Comparison of ENCODE assay signal across 14 cellular contexts in genomic region chr15:41955807-41956525, GRCh38. TPM values are rescaled to one million over a fixed set of nuclear protein-coding genes. Genes with fewer than 3 reads are reported as not detected.
DNase-seq lines count a peak whose midpoint lies in the region; FAIRE-seq and TF ChIP-seq lines count a peak whose summit lies in the region.
"Had no signal": no experiment of that assay in that cellular context is flagged by ENCODE, and none has a peak within 500 bp of the region (broad histone marks: within the 10 kb centered on the region; RNA-seq: fewer than 3 reads in every experiment).

No MANE protein-coding gene starts in this region.

- DNase-seq in AG10803 (ENCODE audit: low read depth) (peak; percentile 39), WERI-Rb-1 (peak; percentile 52), left ventricle myocardium inferior (no peak), nephron progenitor cell (peak; percentile 26), H54 (ENCODE audit: insufficient read length, low spot score) (no peak), putamen (ENCODE audit: low spot score) (no peak), dorsolateral prefrontal cortex (no peak)
- DNase-seq in activated CD4-positive, alpha-beta T cell treated with anti-CD3 and anti-CD28 coated beads, Interleukin-2, amount 50 U/mL, for 4 hours, result no peak
- DNase-seq: activated CD8-positive, alpha-beta T cell treated with anti-CD3 and anti-CD28 coated beads for 36 hours; caudate nucleus; DMS79; stimulated activated CD4-positive, alpha-beta T cell treated with anti-CD3 and anti-CD28 coated beads, Interleukin-12 subunit alpha, Interleukin-12 subunit beta, amount 100 ng/mL, for 4 hours had no signal

- H3K4me3 ChIP-seq in AG10803 (ENCODE audit: low read length), result peak overlapping the region; percentile 39
- H3K4me3 ChIP-seq in WERI-Rb-1 (ENCODE audit: low read depth, low read length), result no peak overlapping the region
- H3K4me3 ChIP-seq in left ventricle myocardium inferior, result peak overlapping the region; percentile 26
- no peak overlapping the region for H3K4me3 ChIP-seq in dorsolateral prefrontal cortex

- no peak for TF ChIP-seq POLR2A in H54 (IDR thresholded peaks at IDR 0.05; ENCODE audit: low read depth, low read length)

- H3K4me1 ChIP-seq in left ventricle myocardium inferior, result peaks cover 87% of the 10 kb centered on the region

- H3K27me3 Mint-ChIP-seq in nephron progenitor cell (ENCODE audit: low read depth, poor library complexity), result no peaks in the 10 kb centered on the region
- H3K27me3 Mint-ChIP-seq: activated CD8-positive, alpha-beta T cell treated with anti-CD3 and anti-CD28 coated beads for 36 hours had no signal

- H3K36me3 Mint-ChIP-seq in nephron progenitor cell (ENCODE audit: low read depth), result peaks cover 21% of the 10 kb centered on the region

- intact Hi-C loops in left ventricle myocardium inferior (cut with micrococcal nuclease), result no loop called here
- intact Hi-C loops in dorsolateral prefrontal cortex (cut with DNase I), result no loop called here

- peak overlapping the region; percentile 52 for H3K4me3 Mint-ChIP-seq in nephron progenitor cell
- H3K4me3 Mint-ChIP-seq: activated CD8-positive, alpha-beta T cell treated with anti-CD3 and anti-CD28 coated beads for 36 hours had no signal

- TF ChIP-seq CTCF in AG10803 (conservative IDR thresholded peaks at IDR 0.05; ENCODE audit: low read length) (peak; percentile 15), WERI-Rb-1 (IDR thresholded peaks at IDR 0.05; ENCODE audit: low read depth, low read length) (peak; percentile 46; the same call in 1 of the 2 replicates), left ventricle myocardium inferior (IDR thresholded peaks at IDR 0.05; ENCODE audit: borderline replicate concordance) (peak; percentile 28), nephron progenitor cell (IDR thresholded peaks at IDR 0.05) (no peak), dorsolateral prefrontal cortex (IDR thresholded peaks at IDR 0.05 in 54 of 56, conservative IDR thresholded peaks at IDR 0.05 in 2 of 56; ENCODE audit: low read depth in 1 of 56, partially characterized antibody in 56 of 56) (no peak)

- peaks cover under 1% of the 10 kb centered on the region for H3K9me3 Mint-ChIP-seq in nephron progenitor cell
- H3K9me3 Mint-ChIP-seq: activated CD8-positive, alpha-beta T cell treated with anti-CD3 and anti-CD28 coated beads for 36 hours; nephron had no signal

- peaks cover 38% of the 10 kb centered on the region for H3K4me1 Mint-ChIP-seq in nephron progenitor cell

- peaks cover 5% of the 10 kb centered on the region; the same call in 1 of the 2 replicates for H3K36me3 ChIP-seq in WERI-Rb-1
- H3K36me3 ChIP-seq in left ventricle myocardium inferior, result peaks cover 21% of the 10 kb centered on the region

- H3K27ac ChIP-seq in WERI-Rb-1 (no peak overlapping the region), left ventricle myocardium inferior (replicated peaks) (peak overlapping the region; percentile 87), dorsolateral prefrontal cortex (no peak overlapping the region)

- no peaks in the 10 kb centered on the region for H3K27me3 ChIP-seq in WERI-Rb-1 (ENCODE audit: insufficient read depth, low read depth, severe bottlenecking)
- no peaks in the 10 kb centered on the region for H3K27me3 ChIP-seq in left ventricle myocardium inferior (ENCODE audit: low read depth)
- H3K27me3 ChIP-seq in dorsolateral prefrontal cortex, result no peaks in the 10 kb centered on the region

- H3K27ac Mint-ChIP-seq in nephron progenitor cell, result peak overlapping the region; percentile 59
- H3K27ac Mint-ChIP-seq: activated CD8-positive, alpha-beta T cell treated with anti-CD3 and anti-CD28 coated beads for 36 hours had no signal

- H3K9me3 ChIP-seq in WERI-Rb-1 (ENCODE audit: severe bottlenecking), result no peaks in the 10 kb centered on the region
- no peaks in the 10 kb centered on the region for H3K9me3 ChIP-seq in left ventricle myocardium inferior (replicated peaks)

- no peak for FAIRE-seq in H54 (lab: Jason Lieb, UNC)
- FAIRE-seq: GM19239 had no signal

RNA-seq across cellular contexts. Expression of gene EHD4, which starts 16.4 kb away (rescaled TPM):
- total RNA-seq in left ventricle myocardium inferior, result 46.4 TPM
- 10 to 100 TPM in 1 of 120 experiments, 1 to 10 TPM in 119; 3.6 to 11.6 (median 6.1) TPM for total RNA-seq in dorsolateral prefrontal cortex

Comparison
In these comparisons a context has a peak if more than half of its experiments do, and no peak if none do; other contexts are left out.
1. DNase-seq: peak in AG10803 (single experiment), WERI-Rb-1 (single experiment) and nephron progenitor cell (single experiment); none in left ventricle myocardium inferior (single experiment), H54 (single experiment), putamen (single experiment), activated CD4-positive, alpha-beta T cell treated with anti-CD3 and anti-CD28 coated beads, Interleukin-2, amount 50 U/mL, for 4 hours (0 of 2) and dorsolateral prefrontal cortex (0 of 10).
2. H3K4me3 ChIP-seq: peak in AG10803 (single experiment) and left ventricle myocardium inferior (single experiment); none in WERI-Rb-1 (single experiment) and dorsolateral prefrontal cortex (0 of 59).
3. CTCF ChIP-seq: peak in AG10803 (single experiment), WERI-Rb-1 (single experiment) and left ventricle myocardium inferior (single experiment); none in nephron progenitor cell (single experiment) and dorsolateral prefrontal cortex (0 of 56).